ENCODE assay signal across 8 cellular contexts in the genomic region with DNA sequence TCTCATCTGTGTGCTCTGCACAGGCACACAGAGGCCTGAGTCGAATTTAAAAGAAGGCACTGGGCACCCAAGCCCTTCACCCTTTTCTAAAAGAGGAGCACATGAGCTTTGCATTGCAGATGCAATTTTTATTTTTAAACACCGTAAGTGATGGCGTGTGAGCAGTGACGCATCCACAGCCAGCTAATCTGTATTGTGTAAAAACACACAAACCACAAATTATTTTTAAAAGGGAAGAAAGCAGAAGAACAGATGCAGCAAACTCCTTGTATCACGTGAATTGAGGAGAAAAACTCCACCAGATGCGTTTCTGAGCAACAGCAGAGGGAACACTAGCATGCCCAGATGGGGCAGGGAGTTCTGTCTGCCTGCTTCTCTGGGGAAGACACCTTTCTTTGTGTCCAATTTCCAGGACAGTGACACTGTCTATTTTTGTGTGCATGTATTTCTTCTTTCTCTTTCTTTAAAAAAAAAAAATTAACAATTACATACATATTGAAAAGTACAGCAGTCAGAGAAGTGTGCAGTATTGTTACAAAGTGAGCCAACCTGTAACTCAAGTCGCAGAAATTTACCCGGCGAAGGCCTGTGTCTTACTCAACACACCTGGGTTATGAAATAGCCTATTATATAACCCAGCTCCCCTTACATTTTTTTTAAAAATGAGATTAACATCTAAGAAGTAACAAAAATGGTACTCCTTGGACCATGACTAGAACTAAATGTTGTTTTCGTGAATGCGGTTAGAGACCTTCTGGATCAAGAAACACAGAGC. TPM values are rescaled to one million over a fixed set of nuclear protein-coding genes. Genes with fewer than 3 reads are reported as not detected.
A peak's percentile ranks its signal among the peaks of the same experiment; 100 is the strongest.
DNase-seq lines count a peak whose midpoint lies in the region; ATAC-seq, FAIRE-seq and TF ChIP-seq lines count a peak whose summit lies in the region.

No MANE protein-coding gene starts in this region.

- FAIRE-seq in RCC 7860 (lab: Jason Lieb, UNC) = no peak

- H3K79me2 ChIP-seq in smooth muscle cell (ENCODE audit: low read depth) = no peaks in the 10 kb centered on the region

- no peaks in the 10 kb centered on the region for H3F3A ChIP-seq in smooth muscle cell (ENCODE audit: low read depth)

- peak; percentile 71 for ATAC-seq in GM18868 (IDR thresholded peaks at IDR 0.05; ENCODE audit: unreplicated experiment)
- ATAC-seq in GM19452 (IDR thresholded peaks at IDR 0.05; ENCODE audit: unreplicated experiment) = no peak
- ATAC-seq in HG03135 (IDR thresholded peaks at IDR 0.05; ENCODE audit: unreplicated experiment) = no peak

- TF ChIP-seq CTCF in epithelial cell of esophagus (IDR thresholded peaks at IDR 0.05; ENCODE audit: insufficient read depth, low read depth, low read length, missing control alignments) (no peak), smooth muscle cell (IDR thresholded peaks at IDR 0.05; ENCODE audit: borderline replicate concordance, insufficient read depth, poor library complexity, severe bottlenecking) (no peak)

- H3K4me3 ChIP-seq in epithelial cell of esophagus (ENCODE audit: low read length) = no peak overlapping the region
- no peak overlapping the region for H3K4me3 ChIP-seq in smooth muscle cell

- no peaks in the 10 kb centered on the region for H3K9me3 ChIP-seq in smooth muscle cell (replicated peaks; ENCODE audit: low read depth)

- no peaks in the 10 kb centered on the region for H3K4me1 ChIP-seq in smooth muscle cell (ENCODE audit: low read depth)

- H4K20me1 ChIP-seq in smooth muscle cell (ENCODE audit: low read depth) = no peaks in the 10 kb centered on the region

- H3K9ac ChIP-seq in smooth muscle cell (ENCODE audit: low read depth) = peak overlapping the region; percentile 26

- 64% methylated on average over 11 of the region's 11 CpGs for WGBS in smooth muscle cell (ENCODE audit: low lambda C conversion rate)

- no peaks in the 10 kb centered on the region for H3K36me3 ChIP-seq in smooth muscle cell (ENCODE audit: low read depth)

- peak overlapping the region; percentile 43 for H3K27ac ChIP-seq in smooth muscle cell (ENCODE audit: low read depth)

- no peak overlapping the region for H2AFZ ChIP-seq in smooth muscle cell (ENCODE audit: low read depth)

- DNase-seq in M059J (ENCODE audit: low read depth) (peak; percentile 83), epithelial cell of esophagus (ENCODE audit: low read depth) (peak; percentile 47), smooth muscle cell (lab: John Stamatoyannopoulos, UW; ENCODE audit: unreplicated experiment) (no peak), RCC 7860 (ENCODE audit: low spot score) (no peak)
- no peak for DNase-seq in activated CD8-positive, alpha-beta memory T cell treated with anti-CD3 and anti-CD28 coated beads for 24 hours

- H3K4me2 ChIP-seq in smooth muscle cell = peak overlapping the region; percentile 42

- H3K27me3 ChIP-seq in smooth muscle cell (ENCODE audit: low read depth) = no peaks in the 10 kb centered on the region

RNA-seq across cellular contexts. Expression of gene EEPD1, which starts 39.2 kb away (rescaled TPM):
- 12.3 and 24.3 TPM in 2 replicates for total RNA-seq in M059J (2014; rRNA removed; shearing (Covaris generic))
- 0.58 and 1.5 TPM in 2 replicates for total RNA-seq in smooth muscle cell
- polyA plus RNA-seq in smooth muscle cell = 1.5 and 1.9 TPM in 2 replicates

Comparison
In these comparisons a context has a peak if more than half of its experiments do, and no peak if none do; other contexts are left out.
1. DNase-seq: peak in M059J (single experiment) and epithelial cell of esophagus (single experiment); none in smooth muscle cell (single experiment), RCC 7860 (single experiment) and activated CD8-positive, alpha-beta memory T cell treated with anti-CD3 and anti-CD28 coated beads for 24 hours (single experiment).